In genomic region chr11:73564903-73565302, GRCh38 we compare ENCODE assay signal across 17 cellular contexts. TPM values are rescaled to one million over a fixed set of nuclear protein-coding genes. Genes with fewer than 3 reads are reported as not detected.
DNase-seq lines count a peak whose midpoint lies in the region; TF ChIP-seq lines count a peak whose summit lies in the region.
"Had no signal": no experiment of that assay in that cellular context is flagged by ENCODE, and none has a peak within 500 bp of the region (broad histone marks: within the 10 kb centered on the region; RNA-seq: fewer than 3 reads in every experiment).

No MANE protein-coding gene starts in this region.

- no peaks in the 10 kb centered on the region for H3K27me3 ChIP-seq in SJCRH30
- no peaks in the 10 kb centered on the region for H3K27me3 ChIP-seq in trophoblast cell (ENCODE audit: insufficient read depth, low read length)
- H3K27me3 ChIP-seq: Peyer's patch had no signal

- no peak overlapping the region for H2AFZ ChIP-seq in trophoblast cell (ENCODE audit: insufficient read depth, low read length, poor library complexity)

- no peaks in the 10 kb centered on the region for H3K79me1 ChIP-seq in trophoblast cell (ENCODE audit: low read length)

- H4K12ac ChIP-seq in trophoblast cell (ENCODE audit: low read depth, low read length): no peak overlapping the region

- H3K27ac ChIP-seq in HEK293 (ENCODE audit: extremely low read depth, low read depth, low read length): no peak overlapping the region
- H3K27ac ChIP-seq in SJCRH30: no peak overlapping the region
- no peak overlapping the region for H3K27ac ChIP-seq in trophoblast cell (ENCODE audit: low read depth, low read length)
- H3K27ac ChIP-seq: Peyer's patch had no signal

- CTCF ChIA-PET in HEK293 (lab: Yijun Ruan, JAX): interaction anchor here (0.8 to 1.5 kb wide), 4 partner anchors 30 to 95 kb away, joined by 3 to 5 read pairs (median 4); no protein-coding TSS in a partner anchor

- peak; percentile 21 for DNase-seq in NCI-H2227 (lab: John Stamatoyannopoulos, UW; ENCODE audit: unreplicated experiment)
- no peak for DNase-seq in NCI-H2227 treated with DMSO at 0.1 percent for 48 hours (lab: John Stamatoyannopoulos, UW)
- peak; percentile 45 to 76 for DNase-seq in SJCRH30
- no peak for DNase-seq in trophoblast cell
- no peak for DNase-seq in NCI-H345 (lab: John Stamatoyannopoulos, UW)
- no peak for DNase-seq in activated CD4-positive, alpha-beta T cell treated with anti-CD3 and anti-CD28 coated beads, Interleukin-2, amount 50 U/mL, for 4 hours
- DNase-seq: AML-193; C1 segment of cervical spinal cord; CD8-positive, alpha-beta T cell; Karpas-422; NCI-H1694; NCI-H2081; NCI-H510A treated with DMSO at 0.1 percent for 48 hours; NK-92 treated with Interleukin-12 subunit alpha and Interleukin-12 subunit beta, amount 100 ng/mL, for 24 hours; Peyer's patch; T-cell had no signal

- no peak overlapping the region for H2BK120ac ChIP-seq in trophoblast cell (ENCODE audit: insufficient read depth, low read length, poor library complexity)

- no peak overlapping the region for H3K4ac ChIP-seq in trophoblast cell (ENCODE audit: low read depth, low read length)

- H3K4me3 ChIP-seq in HEK293 (ENCODE audit: low read depth, low read length) (no peak overlapping the region), SJCRH30 (no peak overlapping the region), trophoblast cell (ENCODE audit: low read depth, low read length) (no peak overlapping the region)
- H3K4me3 ChIP-seq: Peyer's patch had no signal

- POLR2A ChIA-PET in HEK293 (lab: Yijun Ruan, JAX): interaction anchor here (0.6 kb wide), 1 partner anchor 38 kb away, joined by 8 read pairs; no protein-coding TSS in a partner anchor

- no peak overlapping the region for H4K8ac ChIP-seq in trophoblast cell (ENCODE audit: low read depth, low read length)

- H3K14ac ChIP-seq in trophoblast cell (ENCODE audit: low read length): no peak overlapping the region

- H4K91ac ChIP-seq in trophoblast cell (ENCODE audit: low read depth, low read length): no peak overlapping the region

- no peak overlapping the region for H2AK5ac ChIP-seq in trophoblast cell (ENCODE audit: low read length)

- peak overlapping the region; percentile 89 for H3K23ac ChIP-seq in trophoblast cell (ENCODE audit: low read length)

- no peaks in the 10 kb centered on the region for H3K79me2 ChIP-seq in trophoblast cell (ENCODE audit: control insufficient read depth, insufficient read depth, low read length, poor library complexity)

- H3K18ac ChIP-seq in trophoblast cell (ENCODE audit: low read length): no peak overlapping the region

- H3K36me3 ChIP-seq in HEK293 (ENCODE audit: control insufficient read depth in 2 of 2, insufficient read depth in 1 of 2, low read length in 2 of 2) (no peaks in the 10 kb centered on the region), SJCRH30 (no peaks in the 10 kb centered on the region), trophoblast cell (ENCODE audit: control insufficient read depth in 1 of 2, insufficient read depth in 2 of 2, low read length in 2 of 2) (peaks cover 0 to 5% of the 10 kb centered on the region in 2 experiments)

- H3K9me3 ChIP-seq in HEK293 (ENCODE audit: control insufficient read depth, insufficient read depth, low read depth, low read length): no peaks in the 10 kb centered on the region
- H3K9me3 ChIP-seq in SJCRH30 (replicated peaks): no peaks in the 10 kb centered on the region
- no peaks in the 10 kb centered on the region for H3K9me3 ChIP-seq in trophoblast cell (ENCODE audit: insufficient read depth, low read depth, low read length)
- H3K9me3 ChIP-seq: Peyer's patch had no signal

- no CpG with 5 or more reads among the region's 2 CpGs for whole genome bisulfite sequencing in trophoblast cell (ENCODE audit: extremely low coverage, insufficient coverage, insufficient read length)

- no peak overlapping the region for H2BK12ac ChIP-seq in trophoblast cell (ENCODE audit: low read length)

- peaks cover 19% of the 10 kb centered on the region for H3K4me1 ChIP-seq in HEK293 (ENCODE audit: control insufficient read depth, insufficient read depth, low read length)
- H3K4me1 ChIP-seq in SJCRH30: peaks cover 20% of the 10 kb centered on the region
- peaks cover 0 to 2% of the 10 kb centered on the region in 2 experiments for H3K4me1 ChIP-seq in trophoblast cell (ENCODE audit: control insufficient read depth in 1 of 2, insufficient read depth in 2 of 2, low read length in 2 of 2)
- H3K4me1 ChIP-seq: Peyer's patch had no signal

- TF ChIP-seq CTCF in HEK293 (tag by site-specific recombination; IDR thresholded peaks at IDR 0.05): no peak

- no peak overlapping the region for H2BK5ac ChIP-seq in trophoblast cell (ENCODE audit: low read depth, low read length, poor library complexity)

- no peak overlapping the region for H3K9ac ChIP-seq in trophoblast cell (ENCODE audit: low read length)

- no peak overlapping the region for H3K4me2 ChIP-seq in trophoblast cell (ENCODE audit: low read length)

TF ChIP-seq in HEK293, 187 proteins besides CTCF, POLR2A, EP300 and RAD21:
- TF ChIP-seq ZNF654 (tag by site-specific recombination; IDR thresholded peaks at IDR 0.05; ENCODE audit: low read depth): no peak
- TF ChIP-seq ZNF626 (tag by site-specific recombination; IDR thresholded peaks at IDR 0.05): no peak
- TF ChIP-seq ZNF404 (tag by site-specific recombination; IDR thresholded peaks at IDR 0.05): no peak
- peak; percentile 80 for TF ChIP-seq OSR2 (tag by site-specific recombination; IDR thresholded peaks at IDR 0.05)
- TF ChIP-seq ZNF19 (tag by site-specific recombination; IDR thresholded peaks at IDR 0.05; ENCODE audit: low read depth): no peak

RNA-seq across cellular contexts. Expression of gene FAM168A, which starts 33.0 kb away (rescaled TPM):
- total RNA-seq in SJCRH30 (2014; rRNA removed; shearing (Covaris generic)): 28.6 and 32.8 TPM in 2 replicates
- polyA plus RNA-seq in trophoblast cell (2013): 14.0 and 14.1 TPM in 2 replicates

Comparison
In these comparisons a context has a peak if more than half of its experiments do, and no peak if none do; other contexts are left out.
1. DNase-seq: peak in NCI-H2227 (single experiment) and SJCRH30 (2 of 2); none in NCI-H2227 treated with DMSO at 0.1 percent for 48 hours (single experiment), trophoblast cell (0 of 2), NCI-H345 (single experiment) and activated CD4-positive, alpha-beta T cell treated with anti-CD3 and anti-CD28 coated beads, Interleukin-2, amount 50 U/mL, for 4 hours (0 of 2).